15 cellular contexts compared by ENCODE assay signal in genomic region chr6:157107571-157107914, GRCh38.
A peak's percentile ranks its signal among the peaks of the same experiment; 100 is the strongest.
DNase-seq lines count a peak whose midpoint lies in the region; ATAC-seq, FAIRE-seq and TF ChIP-seq lines count a peak whose summit lies in the region.
"Had no signal": no experiment of that assay in that cellular context is flagged by ENCODE, and none has a peak within 500 bp of the region (broad histone marks: within the 10 kb centered on the region; RNA-seq: fewer than 3 reads in every experiment).

No MANE protein-coding gene starts in this region.

- dilution Hi-C loops in keratinocyte (cut with MboI; ENCODE audit: extremely low pct_ligation_motif_present, low sequenced_read_pairs), result no loop called here

- no peak for FAIRE-seq in keratinocyte (lab: Jason Lieb, UNC)
- FAIRE-seq: endothelial cell of umbilical vein had no signal

- TF ChIP-seq EP300 in transverse colon (IDR thresholded peaks at IDR 0.05; ENCODE audit: low read depth), result no peak

- H3K79me2 ChIP-seq in keratinocyte (ENCODE audit: control insufficient read depth, insufficient read depth, low read length), result no peaks in the 10 kb centered on the region

- H3K4me1 Mint-ChIP-seq in activated T-cell treated with anti-CD3 and anti-CD28 coated beads, Interleukin-2, amount 50 U/mL, for 72 hours (ENCODE audit: low read depth), result peaks cover 50% of the 10 kb centered on the region
- peaks cover 44% of the 10 kb centered on the region for H3K4me1 Mint-ChIP-seq in activated naive CD8-positive, alpha-beta T cell treated with anti-CD3 and anti-CD28 coated beads, Interleukin-2, amount 50 U/mL, for 24 hours

- H3K4me3 ChIP-seq in keratinocyte (ENCODE audit: control insufficient read depth in 2 of 3, extremely low read depth in 1 of 3, insufficient read depth in 2 of 3, low read depth in 1 of 3, low read length in 3 of 3) (no peak overlapping the region), transverse colon (no peak overlapping the region)
- H3K4me3 ChIP-seq: MG63 had no signal

- H3K4me3 Mint-ChIP-seq in activated T-cell treated with anti-CD3 and anti-CD28 coated beads, Interleukin-2, amount 50 U/mL, for 72 hours, result peak overlapping the region; percentile 67 to 77
- no peak overlapping the region for H3K4me3 Mint-ChIP-seq in activated naive CD8-positive, alpha-beta T cell treated with anti-CD3 and anti-CD28 coated beads, Interleukin-2, amount 50 U/mL, for 24 hours

- no peak overlapping the region for H2AFZ ChIP-seq in keratinocyte (ENCODE audit: control insufficient read depth, low read length)

- H3K27me3 Mint-ChIP-seq in activated T-cell treated with anti-CD3 and anti-CD28 coated beads, Interleukin-2, amount 50 U/mL, for 72 hours (ENCODE audit: low read depth), result no peaks in the 10 kb centered on the region
- no peaks in the 10 kb centered on the region for H3K27me3 Mint-ChIP-seq in activated naive CD8-positive, alpha-beta T cell treated with anti-CD3 and anti-CD28 coated beads, Interleukin-2, amount 50 U/mL, for 24 hours

- in situ Hi-C loops in transverse colon (cut with MboI; ENCODE audit: low pct_ligation_motif_present in 1 of 4, low pct_unique_long_range_greater_than_20kb in 1 of 4, low sequenced_read_pairs in 3 of 4), result no loop called here

- no peak overlapping the region for H3K4me2 ChIP-seq in keratinocyte (ENCODE audit: control insufficient read depth, extremely low read depth, insufficient read depth, low read depth, low read length)

- ATAC-seq in activated T-cell treated with anti-CD3 and anti-CD28 coated beads, Interleukin-2, amount 50 U/mL, for 72 hours (replicated peaks in 1 of 2), result no peak
- no peak for ATAC-seq in activated naive CD8-positive, alpha-beta T cell treated with anti-CD3 and anti-CD28 coated beads, Interleukin-2, amount 50 U/mL, for 24 hours
- ATAC-seq in GM19397 (IDR thresholded peaks at IDR 0.05; ENCODE audit: unreplicated experiment) (no peak), GM21723 (IDR thresholded peaks at IDR 0.05; ENCODE audit: unreplicated experiment) (no peak)

- H3K36me3 ChIP-seq in keratinocyte (ENCODE audit: control insufficient read depth in 2 of 2, extremely low read depth in 1 of 2, insufficient read depth in 2 of 2, low read length in 2 of 2) (peaks cover 0 to 3% of the 10 kb centered on the region in 2 experiments), transverse colon (no peaks in the 10 kb centered on the region)

- intact Hi-C loops in transverse colon (cut with DNase I; ENCODE audit: low total_unique reads), result no loop called here
- intact Hi-C loops in posterior cingulate gyrus (cut with DNase I), result no loop called here

- H3K4me1 ChIP-seq in keratinocyte (ENCODE audit: control insufficient read depth, extremely low read depth, insufficient read depth, low read length) (peaks cover 32% of the 10 kb centered on the region), transverse colon (peaks cover 0 to 18% (median 11%) of the 10 kb centered on the region in 4 donors)

- H3K36me3 Mint-ChIP-seq in activated T-cell treated with anti-CD3 and anti-CD28 coated beads, Interleukin-2, amount 50 U/mL, for 72 hours (ENCODE audit: insufficient read depth in 2 of 2), result peaks cover 6 to 9% of the 10 kb centered on the region in 2 donors
- H3K36me3 Mint-ChIP-seq in activated naive CD8-positive, alpha-beta T cell treated with anti-CD3 and anti-CD28 coated beads, Interleukin-2, amount 50 U/mL, for 24 hours (ENCODE audit: low read depth), result peaks cover 9% of the 10 kb centered on the region

- TF ChIP-seq CTCF in keratinocyte (optimal IDR thresholded peaks at IDR 0.05 in 1 of 3, IDR thresholded peaks at IDR 0.05 in 1 of 3, conservative IDR thresholded peaks at IDR 0.05 in 1 of 3; ENCODE audit: extremely low read depth in 1 of 3, insufficient read depth in 2 of 3, low read length in 3 of 3), result no peak
- no peak for TF ChIP-seq CTCF in transverse colon (IDR thresholded peaks at IDR 0.05)

- no peaks in the 10 kb centered on the region for H3K9me3 Mint-ChIP-seq in activated T-cell treated with anti-CD3 and anti-CD28 coated beads, Interleukin-2, amount 50 U/mL, for 72 hours
- H3K9me3 Mint-ChIP-seq in activated naive CD8-positive, alpha-beta T cell treated with anti-CD3 and anti-CD28 coated beads, Interleukin-2, amount 50 U/mL, for 24 hours, result no peaks in the 10 kb centered on the region

- TF ChIP-seq POLR2A in transverse colon (IDR thresholded peaks at IDR 0.05), result no peak

- WGBS in transverse colon (ENCODE audit: low coverage in 1 of 2), 2 donors, result 58 to 61% methylated on average over 4 of the region's 4 CpGs

- peak overlapping the region; percentile 66 for H3K27ac Mint-ChIP-seq in activated T-cell treated with anti-CD3 and anti-CD28 coated beads, Interleukin-2, amount 50 U/mL, for 72 hours
- H3K27ac Mint-ChIP-seq in activated naive CD8-positive, alpha-beta T cell treated with anti-CD3 and anti-CD28 coated beads, Interleukin-2, amount 50 U/mL, for 24 hours, result peak overlapping the region; percentile 81

- no peak for DNase-seq in activated T-cell treated with anti-CD3 and anti-CD28 coated beads, Interleukin-2, amount 50 U/mL, for 72 hours
- DNase-seq in activated T-cell treated with anti-CD3 and anti-CD28 coated beads, Interleukin-2, amount 50 U/mL, for 1 hour, result no peak
- DNase-seq in activated naive CD8-positive, alpha-beta T cell treated with anti-CD3 and anti-CD28 coated beads, Interleukin-2, amount 50 U/mL, for 24 hours, result no peak
- DNase-seq in keratinocyte (ENCODE audit: low read depth, low spot score) (no peak), transverse colon (no peak), posterior cingulate gyrus (no peak)
- DNase-seq: COR-L47, GDM1, left colon, MG63, NCI-H2081, NCI-H748 treated with DMSO at 0.1 percent for 48 hours had no signal

- H3K9me3 ChIP-seq in keratinocyte (ENCODE audit: control insufficient read depth, low read depth, low read length) (no peaks in the 10 kb centered on the region), transverse colon (no peaks in the 10 kb centered on the region)
- H3K9me3 ChIP-seq: MG63 had no signal

- H3K27ac ChIP-seq in keratinocyte (ENCODE audit: control insufficient read depth, insufficient read depth, low read length), result peak overlapping the region; percentile 73
- peak overlapping the region; percentile 9 to 57 (median 46) for H3K27ac ChIP-seq in transverse colon

- H3K9ac ChIP-seq in keratinocyte (ENCODE audit: control insufficient read depth, extremely low read depth, insufficient read depth, low read length), result no peak overlapping the region

- no peaks in the 10 kb centered on the region for H3K9me1 ChIP-seq in keratinocyte (ENCODE audit: control insufficient read depth, extremely low read depth, insufficient read depth, low read length)

- H4K20me1 ChIP-seq in keratinocyte (ENCODE audit: control insufficient read depth, extremely low read depth, insufficient read depth, low read length), result no peaks in the 10 kb centered on the region

- no peaks in the 10 kb centered on the region for H3K27me3 ChIP-seq in keratinocyte (ENCODE audit: control insufficient read depth, extremely low read depth, insufficient read depth, low read length)
- no peaks in the 10 kb centered on the region for H3K27me3 ChIP-seq in transverse colon
- H3K27me3 ChIP-seq: MG63 had no signal
